Comparison of ENCODE assay signal across 31 cellular contexts in the genomic region with DNA sequence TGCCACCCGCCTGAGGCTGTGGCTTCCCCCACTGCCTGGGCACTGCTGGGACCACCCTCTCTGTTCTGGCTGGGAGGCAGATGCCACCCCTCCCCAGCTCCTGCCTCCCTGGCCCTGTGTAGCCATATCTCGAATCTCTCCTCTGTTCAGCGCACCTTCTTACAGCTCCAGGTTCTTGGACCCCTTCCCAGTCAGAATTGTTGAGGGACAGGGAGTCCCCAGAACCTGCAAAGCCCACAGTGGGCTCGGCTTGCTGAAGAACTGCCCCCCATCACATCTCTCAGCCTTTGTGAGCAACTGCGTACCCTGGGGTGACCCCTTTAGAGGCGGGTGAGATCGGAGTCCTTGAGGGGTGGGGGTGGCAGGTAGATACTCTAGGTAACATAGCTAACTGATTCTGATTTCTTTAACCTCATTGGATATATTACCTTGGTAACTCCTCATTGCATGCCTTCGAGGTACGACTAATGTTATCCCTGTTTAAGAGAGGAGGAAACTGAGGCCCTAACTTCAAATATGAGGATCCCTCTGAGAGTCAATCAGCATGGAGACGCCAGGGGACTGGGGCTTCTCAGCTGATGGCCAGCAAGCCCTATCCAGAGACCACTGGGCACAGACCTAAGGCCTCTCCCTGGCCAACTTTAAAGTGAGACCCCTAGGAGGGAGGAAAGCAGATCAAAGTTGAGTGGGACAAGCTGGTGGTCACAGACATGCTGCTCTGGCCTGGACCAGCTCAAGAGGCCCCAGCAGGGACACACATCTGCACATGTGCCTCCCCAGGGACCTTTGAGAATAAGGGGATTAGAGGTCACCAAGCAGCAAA.
DNase-seq lines count a peak whose midpoint lies in the region; ATAC-seq, FAIRE-seq and TF ChIP-seq lines count a peak whose summit lies in the region.
"Had no signal": no experiment of that assay in that cellular context is flagged by ENCODE, and none has a peak within 500 bp of the region (broad histone marks: within the 10 kb centered on the region; RNA-seq: fewer than 3 reads in every experiment).

No MANE protein-coding gene starts in this region.

- H2BK15ac ChIP-seq in neuronal stem cell (ENCODE audit: low read length), result peak overlapping the region; percentile 21

- DNase-seq in heart left ventricle (no peak), Right ventricle myocardium inferior (ENCODE audit: missing footprints) (no peak), neuronal stem cell (ENCODE audit: low spot score) (no peak), uterus (no peak), small intestine (no peak), cerebellar nuclear complex (lab: John Stamatoyannopoulos, UW) (no peak), NCI-H2196 (lab: John Stamatoyannopoulos, UW; ENCODE audit: unreplicated experiment) (no peak)
- DNase-seq in activated T-helper 2 cell treated with anti-CD3 and anti-CD28 coated beads, Interferon-gamma antibody, Interleukin-2, Interleukin-4, amounts not matched to agents 10 μg/mL and 5 μg/mL and 100 μg/mL, durations not matched to agents 14 hours and 24 hours and 36 hours (ENCODE audit: low spot score), result peak; percentile 4
- DNase-seq: ACHN; activated CD4-positive, alpha-beta T cell treated with anti-CD3 and anti-CD28 coated beads, Interleukin-2, amount 50 U/mL, for 48 hours; activated gamma-delta T cell; activated naive CD8-positive, alpha-beta T cell treated with anti-CD3 and anti-CD28 coated beads, Interleukin-2, amount 10 ng/mL, durations not matched to agents 7 days and 5 days; COR-L47; cortex of kidney; DMS53; endodermal cell; foreskin fibroblast; lower lobe of right lung; NCI-H1694; NCI-H446; ovary; SK-N-SH had no signal

- no peak overlapping the region for H2BK12ac ChIP-seq in neuronal stem cell (ENCODE audit: low read length)

- H3K9ac ChIP-seq in neuronal stem cell (ENCODE audit: low read depth, low read length, poor library complexity), result no peak overlapping the region
- H3K9ac ChIP-seq: SK-N-SH had no signal

- no peak overlapping the region for H2AK5ac ChIP-seq in neuronal stem cell (ENCODE audit: low read depth, low read length)

- H3K36me3 ChIP-seq in heart left ventricle, result no peaks in the 10 kb centered on the region
- H3K36me3 ChIP-seq in neuronal stem cell (replicated peaks in 1 of 2; ENCODE audit: control insufficient read depth in 2 of 2, insufficient read depth in 2 of 2, low read length in 2 of 2), result no peaks in the 10 kb centered on the region
- H3K36me3 ChIP-seq in uterus, result no peaks in the 10 kb centered on the region
- H3K36me3 ChIP-seq in small intestine (ENCODE audit: control insufficient read depth in 2 of 2, insufficient read depth in 2 of 2, low read length in 2 of 2), result no peaks in the 10 kb centered on the region
- H3K36me3 ChIP-seq: ascending aorta, cardiac muscle cell, lower lobe of right lung, ovary had no signal

- H3K4me2 ChIP-seq in neuronal stem cell (ENCODE audit: insufficient read depth, low read length, poor library complexity, severe bottlenecking), result no peak overlapping the region
- H3K4me2 ChIP-seq: SK-N-SH had no signal

- peak overlapping the region in 8 of 12 donors; percentile 1 to 49 (median 34) for H3K27ac ChIP-seq in heart left ventricle
- H3K27ac ChIP-seq in neuronal stem cell (replicated peaks; ENCODE audit: low read length), result no peak overlapping the region
- H3K27ac ChIP-seq in uterus, result peak overlapping the region; percentile 4 to 32
- no peak overlapping the region for H3K27ac ChIP-seq in small intestine (ENCODE audit: low read depth in 1 of 2, low read length in 1 of 2)
- H3K27ac ChIP-seq: ascending aorta, lower lobe of right lung, ovary had no signal

- H4K91ac ChIP-seq in neuronal stem cell (ENCODE audit: low read depth, low read length, poor library complexity), result no peak overlapping the region

- H3K4ac ChIP-seq in neuronal stem cell (ENCODE audit: low read length), result no peak overlapping the region

- no peak overlapping the region for H2AFZ ChIP-seq in neuronal stem cell (ENCODE audit: low read length)

- no peak overlapping the region for H3K27ac Mint-ChIP-seq in activated T-helper 2 cell treated with anti-CD3 and anti-CD28 coated beads, Interferon-gamma antibody, Interleukin-2, Interleukin-4, amounts not matched to agents 10 μg/mL and 5 μg/mL and 100 μg/mL, durations not matched to agents 14 hours and 24 hours and 36 hours
- H3K27ac Mint-ChIP-seq: activated naive CD8-positive, alpha-beta T cell treated with anti-CD3 and anti-CD28 coated beads, Interleukin-2, amount 10 ng/mL, durations not matched to agents 7 days and 5 days; endodermal cell; nephron; stimulated activated memory B cell treated with anti-CD40 and anti-IgM and Interleukin-4, amounts not matched to agents 10 μg/mL and 1 μg/mL and 100 μg/mL, for 72 hours had no signal

- no peak overlapping the region for H3K23ac ChIP-seq in neuronal stem cell (ENCODE audit: low read depth, low read length, poor library complexity)

- H2BK120ac ChIP-seq in neuronal stem cell (ENCODE audit: low read depth, low read length), result no peak overlapping the region

- H3K9me3 ChIP-seq in heart left ventricle (peaks cover 0 to 26% (median 14%) of the 10 kb centered on the region in 12 donors), neuronal stem cell (replicated peaks in 1 of 2; ENCODE audit: control insufficient read depth in 2 of 2, insufficient read depth in 1 of 2, low read depth in 1 of 2, low read length in 2 of 2) (peaks cover 0 to 8% of the 10 kb centered on the region in 2 donors), uterus (peaks cover 0 to 12% of the 10 kb centered on the region in 2 donors), small intestine (ENCODE audit: control insufficient read depth, low read depth) (no peaks in the 10 kb centered on the region)
- H3K9me3 ChIP-seq: ovary had no signal

- intact Hi-C loops in heart left ventricle (cut with DNase I), result loop anchor here (2.0 to 10.0 kb wide), 18 partner anchors 221 to 614 kb away; partner anchors contain the start of gene LCLAT1 (in 1 of the 10)
- intact Hi-C loops in Right ventricle myocardium inferior (cut with DNase I), result loop anchor here (2.0 to 5.0 kb wide), 4 partner anchors 259 to 541 kb away; partner anchors contain the start of gene LCLAT1
- intact Hi-C loops in activated T-helper 2 cell treated with anti-CD3 and anti-CD28 coated beads, Interferon-gamma antibody, Interleukin-2, Interleukin-4, amounts not matched to agents 10 μg/mL and 5 μg/mL and 100 μg/mL, durations not matched to agents 14 hours and 24 hours and 36 hours (cut with micrococcal nuclease), result no loop called here
- intact Hi-C loops in uterus (cut with DNase I; ENCODE audit: low total_unique reads), result loop anchor here (5.0 to 10.0 kb wide), 2 partner anchors 499 to 541 kb away; no protein-coding TSS in a partner anchor

- no peaks in the 10 kb centered on the region for H3K27me3 ChIP-seq in heart left ventricle
- H3K27me3 ChIP-seq in neuronal stem cell (ENCODE audit: control insufficient read depth in 3 of 3, insufficient read depth in 3 of 3, low read depth in 1 of 3, low read length in 3 of 3), result no peaks in the 10 kb centered on the region
- H3K27me3 ChIP-seq in uterus, result no peaks in the 10 kb centered on the region
- no peaks in the 10 kb centered on the region for H3K27me3 ChIP-seq in small intestine (ENCODE audit: control insufficient read depth in 2 of 2, insufficient read depth in 2 of 2, low read length in 2 of 2)
- H3K27me3 ChIP-seq: ascending aorta, cardiac muscle cell, ovary had no signal

- H3K36me3 Mint-ChIP-seq in activated T-helper 2 cell treated with anti-CD3 and anti-CD28 coated beads, Interferon-gamma antibody, Interleukin-2, Interleukin-4, amounts not matched to agents 10 μg/mL and 5 μg/mL and 100 μg/mL, durations not matched to agents 14 hours and 24 hours and 36 hours (ENCODE audit: low read depth), result no peaks in the 10 kb centered on the region

- peaks cover 0 to 37% (median 18%) of the 10 kb centered on the region in 12 donors for H3K4me1 ChIP-seq in heart left ventricle
- H3K4me1 ChIP-seq in neuronal stem cell (ENCODE audit: control insufficient read depth in 2 of 2, insufficient read depth in 1 of 2, low read depth in 1 of 2, low read length in 2 of 2), result peaks cover 0 to 2% of the 10 kb centered on the region in 2 donors
- no peaks in the 10 kb centered on the region for H3K4me1 ChIP-seq in uterus
- H3K4me1 ChIP-seq in small intestine (ENCODE audit: control insufficient read depth in 2 of 2, insufficient read depth in 1 of 2, low read depth in 1 of 2, low read length in 1 of 2), result no peaks in the 10 kb centered on the region
- H3K4me1 ChIP-seq: lower lobe of right lung had no signal

- 95 to 96% (median 96%) methylated on average over 10 of the region's 10 CpGs for WGBS in heart left ventricle, 4 donors
- no CpG with 5 or more reads among the region's 10 CpGs for WGBS in neuronal stem cell (ENCODE audit: extremely low coverage in 2 of 2, insufficient read length in 2 of 2, insufficient replicate concordance in 1 of 2), 2 donors
- 93 to 94% (median 94%) methylated on average over 10 of the region's 10 CpGs for WGBS in small intestine, 3 donors

- no peak for TF ChIP-seq POLR2A in heart left ventricle (IDR thresholded peaks at IDR 0.05)
- no peak for TF ChIP-seq POLR2A in uterus (IDR thresholded peaks at IDR 0.05)

- TF ChIP-seq CTCF in heart left ventricle (IDR thresholded peaks at IDR 0.05) (no peak), uterus (IDR thresholded peaks at IDR 0.05) (no peak)

- H3K4me3 ChIP-seq in heart left ventricle (no peak overlapping the region), neuronal stem cell (ENCODE audit: low read length in 2 of 2) (no peak overlapping the region), uterus (no peak overlapping the region), small intestine (ENCODE audit: low read depth in 1 of 2, low read length in 2 of 2) (no peak overlapping the region)
- H3K4me3 ChIP-seq: ascending aorta, cardiac muscle cell, lower lobe of right lung, ovary had no signal

- no peak for FAIRE-seq in small intestine (lab: Jason Lieb, UNC)
- FAIRE-seq: GM12892, H54, keratinocyte, TTC549, urothelium cell line had no signal

- H3K4me3 Mint-ChIP-seq in activated T-helper 2 cell treated with anti-CD3 and anti-CD28 coated beads, Interferon-gamma antibody, Interleukin-2, Interleukin-4, amounts not matched to agents 10 μg/mL and 5 μg/mL and 100 μg/mL, durations not matched to agents 14 hours and 24 hours and 36 hours (ENCODE audit: low read depth), result no peak overlapping the region
- H3K4me3 Mint-ChIP-seq: activated naive CD8-positive, alpha-beta T cell treated with anti-CD3 and anti-CD28 coated beads, Interleukin-2, amount 10 ng/mL, durations not matched to agents 7 days and 5 days; endodermal cell; nephron; stimulated activated memory B cell treated with anti-CD40 and anti-IgM and Interleukin-4, amounts not matched to agents 10 μg/mL and 1 μg/mL and 100 μg/mL, for 72 hours had no signal

- H3K4me1 Mint-ChIP-seq in activated T-helper 2 cell treated with anti-CD3 and anti-CD28 coated beads, Interferon-gamma antibody, Interleukin-2, Interleukin-4, amounts not matched to agents 10 μg/mL and 5 μg/mL and 100 μg/mL, durations not matched to agents 14 hours and 24 hours and 36 hours (ENCODE audit: low read depth), result no peaks in the 10 kb centered on the region
- H3K4me1 Mint-ChIP-seq: activated naive CD8-positive, alpha-beta T cell treated with anti-CD3 and anti-CD28 coated beads, Interleukin-2, amount 10 ng/mL, durations not matched to agents 7 days and 5 days; nephron had no signal

- H3K79me1 ChIP-seq in neuronal stem cell (ENCODE audit: low read depth, low read length), result no peaks in the 10 kb centered on the region

- ATAC-seq in heart left ventricle (no peak), Right ventricle myocardium inferior (no peak)

- peaks cover 6% of the 10 kb centered on the region for H3K27me3 Mint-ChIP-seq in activated T-helper 2 cell treated with anti-CD3 and anti-CD28 coated beads, Interferon-gamma antibody, Interleukin-2, Interleukin-4, amounts not matched to agents 10 μg/mL and 5 μg/mL and 100 μg/mL, durations not matched to agents 14 hours and 24 hours and 36 hours (ENCODE audit: low read depth)
- H3K27me3 Mint-ChIP-seq: activated naive CD8-positive, alpha-beta T cell treated with anti-CD3 and anti-CD28 coated beads, Interleukin-2, amount 10 ng/mL, durations not matched to agents 7 days and 5 days; stimulated activated memory B cell treated with anti-CD40 and anti-IgM and Interleukin-4, amounts not matched to agents 10 μg/mL and 1 μg/mL and 100 μg/mL, for 72 hours had no signal

- H3K18ac ChIP-seq in neuronal stem cell (ENCODE audit: low read length), result peak overlapping the region; percentile 76

- H2BK5ac ChIP-seq in neuronal stem cell (ENCODE audit: low read length), result no peak overlapping the region

- peaks cover 21% of the 10 kb centered on the region for H3K9me3 Mint-ChIP-seq in activated T-helper 2 cell treated with anti-CD3 and anti-CD28 coated beads, Interferon-gamma antibody, Interleukin-2, Interleukin-4, amounts not matched to agents 10 μg/mL and 5 μg/mL and 100 μg/mL, durations not matched to agents 14 hours and 24 hours and 36 hours

- no peak overlapping the region for H3K14ac ChIP-seq in neuronal stem cell (ENCODE audit: low read length)

- no peak overlapping the region for H4K8ac ChIP-seq in neuronal stem cell (ENCODE audit: low read depth, low read length)

Comparison
In these comparisons a context has a peak if more than half of its experiments do, and no peak if none do; other contexts are left out.
1. H3K27ac ChIP-seq: peak in heart left ventricle (8 of 12) and uterus (2 of 2); none in neuronal stem cell (single experiment) and small intestine (0 of 2).